1 cellular context compared by ENCODE assay signal in the genomic region with DNA sequence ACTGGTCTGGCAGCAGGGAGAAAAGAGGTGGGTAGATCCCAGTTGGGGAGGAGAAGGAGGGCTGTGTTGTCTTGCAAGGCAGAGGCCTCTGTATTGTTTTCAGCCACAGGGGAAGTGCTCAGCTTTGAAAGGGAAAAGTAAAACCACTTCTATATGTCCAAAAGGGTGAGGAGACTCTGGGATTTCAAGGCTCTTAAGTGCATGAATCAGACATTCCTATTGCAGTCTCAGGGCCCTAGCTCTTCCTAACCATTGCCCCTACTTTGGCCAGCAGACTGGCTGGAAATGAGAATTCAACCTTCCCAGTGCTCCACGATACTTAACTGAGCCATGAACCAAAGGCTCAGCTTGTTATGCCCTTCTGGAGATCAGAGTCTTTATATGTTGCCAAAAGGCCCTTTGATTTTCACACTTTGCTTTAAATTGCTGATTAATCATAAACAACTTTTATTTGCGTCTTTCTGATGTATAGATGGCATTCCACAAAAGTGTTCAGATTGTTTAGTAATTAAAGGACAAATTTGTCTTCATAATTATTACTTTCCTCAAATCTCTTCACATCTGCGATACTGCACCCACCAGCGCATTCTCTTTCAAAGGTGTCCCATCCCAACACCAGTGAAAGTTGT.
TF ChIP-seq lines count a peak whose summit lies in the region.

No MANE protein-coding gene starts in this region.

TF ChIP-seq in K562, 482 proteins besides CTCF, POLR2A, EP300 and RAD21 (continued from another document):
- TF ChIP-seq CHD7 (IDR thresholded peaks at IDR 0.05; ENCODE audit: low read depth, low read length) (no peak), CREB1 (IDR thresholded peaks at IDR 0.05) (no peak), CREB1 (CRISPR knock-in tag; IDR thresholded peaks at IDR 0.05) (no peak), FOXP1 (CRISPR knock-in tag; IDR thresholded peaks at IDR 0.05) (no peak), MAFF (IDR thresholded peaks at IDR 0.05; ENCODE audit: low read length) (peak; percentile 63), PATZ1 (CRISPR knock-in tag; IDR thresholded peaks at IDR 0.05; ENCODE audit: borderline replicate concordance) (no peak), HDAC1 (IDR thresholded peaks at IDR 0.05) (no peak), C11orf30 (IDR thresholded peaks at IDR 0.05; ENCODE audit: low read depth) (peak; percentile 42; the same call in 1 of the 2 replicates), ZNF316 (IDR thresholded peaks at IDR 0.05) (peak; percentile 64; the same call in 1 of the 2 replicates), MAFK (IDR thresholded peaks at IDR 0.05; ENCODE audit: low read length) (peak; percentile 21; the same call in 1 of the 2 replicates), BRCA1 (IDR thresholded peaks at IDR 0.05) (no peak), BRCA1 (CRISPR knock-in tag; IDR thresholded peaks at IDR 0.05) (no peak), SNIP1 (IDR thresholded peaks at IDR 0.05; ENCODE audit: low read depth) (no peak), SPI1 (IDR thresholded peaks at IDR 0.05; ENCODE audit: borderline replicate concordance, low read depth, low read length) (no peak), GTF2E2 (tag; IDR thresholded peaks at IDR 0.05) (no peak), ZNF282 (CRISPR knock-in tag; IDR thresholded peaks at IDR 0.05) (no peak), ZNF77 (CRISPR knock-in tag; IDR thresholded peaks at IDR 0.05) (no peak)
